ENCODE assay signal across 8 cellular contexts in the genomic region with DNA sequence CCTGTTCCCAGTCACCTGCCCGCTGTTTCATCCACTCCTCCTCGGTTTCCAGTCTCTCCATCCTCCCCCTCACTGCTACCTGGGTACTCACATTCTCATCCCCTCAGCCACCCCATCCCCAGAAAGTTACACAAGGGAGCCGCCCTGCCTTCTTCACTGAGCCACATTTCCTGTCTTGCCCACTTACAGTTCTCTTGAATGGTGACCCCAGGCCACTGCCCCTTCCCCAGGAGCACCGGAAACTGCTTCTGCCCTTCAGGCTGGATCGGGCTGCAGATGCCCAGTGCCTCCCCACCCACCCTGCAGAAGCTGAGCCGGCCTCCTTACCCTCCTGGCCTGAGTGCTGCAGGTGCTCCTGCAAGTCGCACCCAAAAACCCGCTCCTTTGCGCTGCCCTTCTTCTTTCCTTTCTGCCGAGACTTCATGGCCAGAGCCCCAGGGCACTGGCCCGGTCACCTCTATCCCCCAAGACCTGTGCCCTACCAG. TPM values are rescaled to one million over a fixed set of nuclear protein-coding genes. Genes with fewer than 3 reads are reported as not detected.
DNase-seq lines count a peak whose midpoint lies in the region; ATAC-seq and TF ChIP-seq lines count a peak whose summit lies in the region.

No MANE protein-coding gene starts in this region.

- ATAC-seq in GM19351 (IDR thresholded peaks at IDR 0.05; ENCODE audit: unreplicated experiment) (peak; percentile 3), GM18517 (IDR thresholded peaks at IDR 0.05; ENCODE audit: unreplicated experiment) (no peak), left lobe of liver (no peak)

- no peaks in the 10 kb centered on the region for H3K27me3 ChIP-seq in HL-60 (ENCODE audit: insufficient read depth, poor library complexity, severe bottlenecking)

- peak overlapping the region; percentile 95 for H3K27ac ChIP-seq in HL-60 (replicated peaks)
- H3K27ac ChIP-seq in skin epidermis, result peak overlapping the region; percentile 52 to 99 (median 89)

- peak overlapping the region; percentile 58 for H3K4me3 ChIP-seq in HL-60 (replicated peaks; ENCODE audit: insufficient read depth, low read length)
- peak overlapping the region; percentile 38 to 53 (median 47) for H3K4me3 ChIP-seq in skin epidermis

- DNase-seq in HL-60 (ENCODE audit: low read depth in 1 of 2, low spot score in 1 of 2), result no peak
- DNase-seq in central memory CD4-positive, alpha-beta T cell, result peak; percentile 12
- no peak for DNase-seq in Kasumi-1 (lab: John Stamatoyannopoulos, UW)
- no peak for DNase-seq in left lobe of liver (ENCODE audit: low spot score)
- no peak for DNase-seq in GM19240 (ENCODE audit: insufficient read length, low spot score)

- no peak for TF ChIP-seq CTCF in HL-60 (IDR thresholded peaks at IDR 0.05; ENCODE audit: insufficient read depth, low read length)

RNA-seq across cellular contexts. Expression of a gene that starts 0.4 kb away (rescaled TPM):
- total RNA-seq in left lobe of liver, result 4.0 TPM

RNA-seq across cellular contexts. Expression of a gene that starts 20.1 kb away (rescaled TPM):
- total RNA-seq in left lobe of liver, result not detected

RNA-seq across cellular contexts. Expression of a gene that starts 23.5 kb away (rescaled TPM):
- total RNA-seq in left lobe of liver, result 27.6 TPM

RNA-seq across cellular contexts. Expression of a gene that starts 28.9 kb away (rescaled TPM):
- total RNA-seq in left lobe of liver, result 6.2 TPM

RNA-seq across cellular contexts. Expression of a gene that starts 30.5 kb away (rescaled TPM):
- 30.7 TPM for total RNA-seq in left lobe of liver
